ENCODE assay signal across 27 cellular contexts in genomic region chr19:29766100-29766499, GRCh38.
"Had no signal": no experiment of that assay in that cellular context is flagged by ENCODE, and none has a peak within 500 bp of the region (broad histone marks: within the 10 kb centered on the region; RNA-seq: fewer than 3 reads in every experiment).

No MANE protein-coding gene starts in this region.

- H3K4me1 Mint-ChIP-seq: endodermal cell, immature natural killer cell, mesothelial cell of epicardium had no signal

- H3K4me3 ChIP-seq: colonic mucosa, esophagus squamous epithelium, gastrocnemius medialis, heart right ventricle, lower lobe of right lung, mucosa of descending colon had no signal

- H3K4me3 Mint-ChIP-seq: dendritic cell treated with granulocyte-macrophage colony-stimulating factor and Interleukin-4, amounts not matched to agents 40 ng/mL and 50 ng/mL, for 4 days; effector memory CD8-positive, alpha-beta T cell; endodermal cell; immature natural killer cell; mesothelial cell of epicardium had no signal

- H3K36me3 ChIP-seq: colonic mucosa, esophagus squamous epithelium, gastrocnemius medialis, heart right ventricle, lower lobe of right lung had no signal

- H3K4me1 ChIP-seq: colonic mucosa, esophagus squamous epithelium, gastrocnemius medialis, heart right ventricle, lower lobe of right lung had no signal

- H3K27ac ChIP-seq: colonic mucosa, epithelial cell of prostate, esophagus squamous epithelium, gastrocnemius medialis, heart right ventricle, lower lobe of right lung had no signal

- H3K36me3 Mint-ChIP-seq: immature natural killer cell, mesothelial cell of epicardium had no signal

- H3K27ac Mint-ChIP-seq: dendritic cell treated with granulocyte-macrophage colony-stimulating factor and Interleukin-4, amounts not matched to agents 40 ng/mL and 50 ng/mL, for 4 days; effector memory CD8-positive, alpha-beta T cell; endodermal cell; immature natural killer cell; mesothelial cell of epicardium had no signal

- ATAC-seq: effector memory CD8-positive, alpha-beta T cell; esophagus mucosa; gastrocnemius medialis; heart right ventricle; left cardiac atrium; left lobe of liver; left ventricle myocardium superior; lower lobe of right lung; mucosa of descending colon had no signal

- H3K9me3 ChIP-seq: colonic mucosa, esophagus squamous epithelium, gastrocnemius medialis, heart right ventricle, lower lobe of right lung, mucosa of descending colon had no signal

- H3K9me3 Mint-ChIP-seq: dendritic cell treated with granulocyte-macrophage colony-stimulating factor and Interleukin-4, amounts not matched to agents 40 ng/mL and 50 ng/mL, for 4 days; effector memory CD8-positive, alpha-beta T cell; endodermal cell; immature natural killer cell; mesothelial cell of epicardium had no signal

- DNase-seq: cerebellar nuclear complex; colonic mucosa; cortex of kidney; effector CD8-positive, alpha-beta T cell; effector memory CD8-positive, alpha-beta T cell; endodermal cell; erythroblast; esophagus squamous epithelium; foreskin fibroblast; foreskin melanocyte; gastrocnemius medialis; glutamatergic neuron; head of caudate nucleus; heart right ventricle; hippocampal formation; immature natural killer cell; islet precursor cell; left cardiac atrium; left ventricle myocardium superior; lower lobe of right lung; mesenchymal stem cell; mucosa of descending colon had no signal
